Comparison of ENCODE assay signal across 33 cellular contexts in the genomic region with DNA sequence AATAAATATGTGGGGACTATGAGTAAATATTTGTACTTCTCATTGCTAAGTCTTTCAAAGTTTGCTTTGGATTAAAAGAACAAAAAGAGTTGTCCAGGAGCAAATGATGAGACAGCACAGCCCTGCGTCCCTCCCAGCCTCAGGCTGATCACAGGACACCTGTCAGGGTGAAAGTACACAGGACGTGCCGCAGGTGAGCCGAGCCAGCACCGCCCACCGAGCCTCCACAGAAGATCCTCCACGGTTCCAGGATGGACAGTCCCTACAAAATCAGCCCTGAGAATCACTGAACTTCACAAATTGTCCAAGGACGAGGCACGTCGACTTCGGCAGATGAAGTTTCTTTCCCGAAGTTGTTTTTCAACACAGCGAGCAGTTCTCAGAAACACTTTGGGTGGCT.
"Had no signal": no experiment of that assay in that cellular context is flagged by ENCODE, and none has a peak within 500 bp of the region (broad histone marks: within the 10 kb centered on the region; RNA-seq: fewer than 3 reads in every experiment).

No MANE protein-coding gene starts in this region.

- FAIRE-seq: endometrium, endothelial cell of umbilical vein, frontal cortex had no signal

- DNase-seq: activated B cell treated with CpG ODN at 0.5 μM for 24 hours; activated CD4-positive, alpha-beta T cell treated with anti-CD3 and anti-CD28 coated beads for 48 hours; activated CD4-positive, alpha-beta T cell treated with anti-CD3 and anti-CD28 coated beads, Interleukin-2, amount 50 U/mL, for 1 hour; activated CD4-positive, alpha-beta T cell treated with anti-CD3 and anti-CD28 coated beads, Interleukin-2, amount 50 U/mL, for 48 hours; activated CD8-positive, alpha-beta memory T cell treated with anti-CD3 and anti-CD28 coated beads for 24 hours; activated CD8-positive, alpha-beta T cell treated with anti-CD3 and anti-CD28 coated beads for 36 hours; activated effector memory CD4-positive, alpha-beta T cell treated with Interleukin-2 at 50 U/mL for 16 hours; activated gamma-delta T cell treated with Interleukin-2 at 50 U/mL for 16 hours; activated naive CD4-positive, alpha-beta T cell treated with anti-CD3 and anti-CD28 coated beads, Interleukin-2, amount 50 U/mL, for 16 hours; activated naive CD4-positive, alpha-beta T cell treated with Interleukin-2 at 50 U/mL for 16 hours; activated T-cell treated with anti-CD3 and anti-CD28 coated beads, Interleukin-2, amount 50 U/mL, for 4 hours; amniotic stem cell; anterior cingulate cortex; central memory CD4-positive, alpha-beta T cell; cerebellar nuclear complex; colonic mucosa; effector CD8-positive, alpha-beta T cell; esophagus squamous epithelium; head of caudate nucleus; T-helper 17 cell; T1000; WERI-Rb-1 had no signal

- H3K4me1 ChIP-seq: breast epithelium, colonic mucosa, esophagus squamous epithelium had no signal

- H3K9me3 Mint-ChIP-seq: activated T-cell treated with anti-CD3 and anti-CD28 coated beads, Interleukin-2, amount 50 U/mL, for 4 hours; activated T-helper 17 cell treated with anti-CD3 and anti-CD28 coated beads, Interleukin-2, amount 50 U/mL, for 72 hours; T-helper 2 cell treated with Interferon-gamma antibody and Interleukin-4, amounts not matched to agents 5 μg/mL and 100 μg/mL, for 36 hours had no signal

- H3K4me3 Mint-ChIP-seq: activated B cell treated with CpG ODN at 0.5 μM for 24 hours; activated CD8-positive, alpha-beta T cell treated with anti-CD3 and anti-CD28 coated beads for 36 hours; activated naive CD8-positive, alpha-beta T cell; activated T-cell treated with anti-CD3 and anti-CD28 coated beads, Interleukin-2, amount 50 U/mL, for 4 hours; activated T-helper 17 cell treated with anti-CD3 and anti-CD28 coated beads, Interleukin-2, amount 50 U/mL, for 72 hours; brain; T-helper 17 cell; T-helper 2 cell treated with Interferon-gamma antibody and Interleukin-4, amounts not matched to agents 5 μg/mL and 100 μg/mL, for 36 hours had no signal

- H3K4me1 Mint-ChIP-seq: activated B cell treated with CpG ODN at 0.5 μM for 24 hours; activated T-helper 17 cell treated with anti-CD3 and anti-CD28 coated beads, Interleukin-2, amount 50 U/mL, for 72 hours; brain; T-helper 17 cell had no signal

- H3K27ac Mint-ChIP-seq: activated B cell treated with CpG ODN at 0.5 μM for 24 hours; activated CD8-positive, alpha-beta T cell treated with anti-CD3 and anti-CD28 coated beads for 36 hours; activated naive CD8-positive, alpha-beta T cell; activated T-helper 17 cell treated with anti-CD3 and anti-CD28 coated beads, Interleukin-2, amount 50 U/mL, for 72 hours; brain; T-helper 17 cell; T-helper 2 cell treated with Interferon-gamma antibody and Interleukin-4, amounts not matched to agents 5 μg/mL and 100 μg/mL, for 36 hours had no signal

- H3K27me3 ChIP-seq: cardiac muscle cell, colonic mucosa had no signal

- H3K9me3 ChIP-seq: colonic mucosa, esophagus squamous epithelium had no signal

- H3K27ac ChIP-seq: breast epithelium, cardiac muscle cell, colonic mucosa, epithelial cell of prostate, esophagus squamous epithelium, WERI-Rb-1 had no signal

- H3K27me3 Mint-ChIP-seq: activated B cell treated with CpG ODN at 0.5 μM for 24 hours; activated CD8-positive, alpha-beta T cell treated with anti-CD3 and anti-CD28 coated beads for 36 hours; activated naive CD8-positive, alpha-beta T cell had no signal

- H3K36me3 Mint-ChIP-seq: activated naive CD8-positive, alpha-beta T cell; brain had no signal

- ATAC-seq: activated CD4-positive, CD25-positive, alpha-beta regulatory T cell treated with anti-CD3 and anti-CD28 coated beads, Interleukin-2, amount 50 U/mL, for 24 hours; activated CD8-positive, alpha-beta T cell treated with anti-CD3 and anti-CD28 coated beads for 36 hours; activated T-cell treated with anti-CD3 and anti-CD28 coated beads, Interleukin-2, amount 50 U/mL, for 4 hours; activated T-helper 17 cell treated with anti-CD3 and anti-CD28 coated beads, Interleukin-2, amount 50 U/mL, for 72 hours; T-helper 17 cell had no signal

- H3K4me3 ChIP-seq: breast epithelium, cardiac muscle cell, colonic mucosa, esophagus squamous epithelium had no signal

- H3K36me3 ChIP-seq: breast epithelium, cardiac muscle cell, colonic mucosa, esophagus squamous epithelium, WERI-Rb-1 had no signal
